ENCODE assay signal across 17 cellular contexts in genomic region chr2:108870069-108870644, GRCh38.
A peak's percentile ranks its signal among the peaks of the same experiment; 100 is the strongest.
DNase-seq lines count a peak whose midpoint lies in the region; ATAC-seq, FAIRE-seq and TF ChIP-seq lines count a peak whose summit lies in the region.
"Had no signal": no experiment of that assay in that cellular context is flagged by ENCODE, and none has a peak within 500 bp of the region (broad histone marks: within the 10 kb centered on the region; RNA-seq: fewer than 3 reads in every experiment).

No MANE protein-coding gene starts in this region.

- TF ChIP-seq RAD21 in HepG2 (CRISPR knock-in tag; IDR thresholded peaks at IDR 0.05) (no peak), K562 (CRISPR knock-in tag; conservative IDR thresholded peaks at IDR 0.05 in 1 of 2, IDR thresholded peaks at IDR 0.05 in 1 of 2) (no peak)

- TF ChIP-seq EP300 in HepG2 (IDR thresholded peaks at IDR 0.05; ENCODE audit: low read depth in 2 of 2, low read length in 2 of 2): no peak
- TF ChIP-seq EP300 in HepG2 (CRISPR knock-in tag; IDR thresholded peaks at IDR 0.05; ENCODE audit: borderline replicate concordance): no peak
- no peak for TF ChIP-seq EP300 in K562 (IDR thresholded peaks at IDR 0.05; ENCODE audit: low read length)

- H3K4me1 ChIP-seq in HepG2 (ENCODE audit: insufficient read depth, low read length): no peaks in the 10 kb centered on the region
- H3K4me1 ChIP-seq in right lobe of liver: no peaks in the 10 kb centered on the region
- no peaks in the 10 kb centered on the region for H3K4me1 ChIP-seq in K562 (replicated peaks in 1 of 2; ENCODE audit: control insufficient read depth in 2 of 2, insufficient read depth in 2 of 2, low read length in 2 of 2)
- H3K4me1 ChIP-seq in neural progenitor cell: no peaks in the 10 kb centered on the region

- CTCF ChIA-PET in HepG2 (lab: Yijun Ruan, JAX; ENCODE audit: low intra/inter-chr PET ratio, low total read pairs): no interaction called here
- CTCF ChIA-PET in K562 (lab: Yijun Ruan, JAX; ENCODE audit: low intra/inter-chr PET ratio): no interaction called here

- H3F3A ChIP-seq in neural progenitor cell (ENCODE audit: low read depth): no peaks in the 10 kb centered on the region

- H3K27ac ChIP-seq in HepG2 (ENCODE audit: extremely low read length, insufficient read depth, low read length) (no peak overlapping the region), right lobe of liver (no peak overlapping the region), K562 (ENCODE audit: extremely low read depth, low read depth, low read length) (no peak overlapping the region), neural progenitor cell (no peak overlapping the region)

- H3K9me3 ChIP-seq in HepG2 (ENCODE audit: low read length): peaks cover 19% of the 10 kb centered on the region
- no peaks in the 10 kb centered on the region for H3K9me3 ChIP-seq in right lobe of liver
- peaks cover 8% of the 10 kb centered on the region for H3K9me3 ChIP-seq in K562 (replicated peaks; ENCODE audit: control insufficient read depth, insufficient read depth, low read depth, low read length)
- H3K9me3 ChIP-seq in neural progenitor cell (ENCODE audit: low read depth): no peaks in the 10 kb centered on the region

- no peaks in the 10 kb centered on the region for H3K9me1 ChIP-seq in K562 (ENCODE audit: control insufficient read depth, insufficient read depth, low read length)

- H4K20me1 ChIP-seq in HepG2 (ENCODE audit: insufficient read depth, low read length) (no peaks in the 10 kb centered on the region), K562 (replicated peaks; ENCODE audit: control insufficient read depth, insufficient read depth, low read length) (no peaks in the 10 kb centered on the region), neural progenitor cell (ENCODE audit: low read depth) (no peaks in the 10 kb centered on the region)

- H3K9ac ChIP-seq in HepG2 (ENCODE audit: insufficient read depth, low read depth, low read length) (no peak overlapping the region), K562 (ENCODE audit: insufficient read depth in 1 of 2, low read depth in 2 of 2, low read length in 2 of 2) (no peak overlapping the region), neural progenitor cell (no peak overlapping the region)

- H3K36me3 Mint-ChIP-seq in neural progenitor cell: peaks cover 76% of the 10 kb centered on the region

- ATAC-seq in HepG2 (no peak), right lobe of liver (no peak), K562 (no peak), GM19023 (IDR thresholded peaks at IDR 0.05; ENCODE audit: unreplicated experiment) (no peak)

- intact Hi-C loops in HepG2 (cut with micrococcal nuclease; ENCODE audit: unreplicated experiment): no loop called here
- intact Hi-C loops in right lobe of liver (cut with DNase I): no loop called here
- intact Hi-C loops in K562 (cut with micrococcal nuclease): no loop called here

- H2AFZ ChIP-seq in HepG2 (ENCODE audit: low read length) (no peak overlapping the region), K562 (ENCODE audit: low read depth, low read length) (no peak overlapping the region), neural progenitor cell (replicated peaks) (no peak overlapping the region)

- H3K79me2 ChIP-seq in HepG2 (ENCODE audit: insufficient read depth, low read length): no peaks in the 10 kb centered on the region
- H3K79me2 ChIP-seq in K562 (ENCODE audit: control insufficient read depth, insufficient read depth, low read length): no peaks in the 10 kb centered on the region
- no peaks in the 10 kb centered on the region for H3K79me2 ChIP-seq in neural progenitor cell (ENCODE audit: low read depth)

- TF ChIP-seq POLR2A in HepG2 (IDR thresholded peaks at IDR 0.05; ENCODE audit: insufficient read depth in 1 of 2, low read depth in 2 of 2, low read length in 2 of 2) (no peak), right lobe of liver (IDR thresholded peaks at IDR 0.05) (no peak), K562 (conservative IDR thresholded peaks at IDR 0.05) (no peak)

- 97% methylated on average over 5 of the region's 5 CpGs for WGBS in HepG2 (ENCODE audit: low lambda C conversion rate)
- WGBS in right lobe of liver (ENCODE audit: insufficient coverage, low coverage, low lambda C conversion rate, missing lambda C conversion rate): 95% methylated on average over 5 of the region's 5 CpGs
- WGBS in K562 (ENCODE audit: insufficient coverage, low coverage, missing lambda C conversion rate): 100% methylated on average over 5 of the region's 5 CpGs

- H3K9me3 Mint-ChIP-seq in neural progenitor cell: peaks cover 35% of the 10 kb centered on the region

- FAIRE-seq in HepG2 (lab: Jason Lieb, UNC): no peak
- FAIRE-seq in K562 (lab: Jason Lieb, UNC): peak; percentile 32
- FAIRE-seq: A204.1, GM18507, GM19239 had no signal

- BruUV-seq in HepG2 (replicated peaks; lab: Mats Ljungman, UMichigan): no TSS peak
- BruUV-seq in K562 (replicated peaks; lab: Mats Ljungman, UMichigan): no TSS peak

- TF ChIP-seq CTCF in HepG2 (CRISPR knock-in tag; IDR thresholded peaks at IDR 0.05): no peak
- no peak for TF ChIP-seq CTCF in right lobe of liver (IDR thresholded peaks at IDR 0.05)
- TF ChIP-seq CTCF in K562 (IDR thresholded peaks at IDR 0.05 in 2 of 3, conservative IDR thresholded peaks at IDR 0.05 in 1 of 3; ENCODE audit: insufficient read depth in 2 of 3, low read depth in 1 of 3, low read length in 3 of 3): no peak
- TF ChIP-seq CTCF in neural progenitor cell (IDR thresholded peaks at IDR 0.05): no peak

- H3K27me3 ChIP-seq in HepG2 (ENCODE audit: control insufficient read depth in 1 of 2, insufficient read depth in 2 of 2, low read length in 2 of 2): no peaks in the 10 kb centered on the region
- no peaks in the 10 kb centered on the region for H3K27me3 ChIP-seq in right lobe of liver
- no peaks in the 10 kb centered on the region for H3K27me3 ChIP-seq in K562 (ENCODE audit: control insufficient read depth in 2 of 2, insufficient read depth in 2 of 2, low read length in 2 of 2)
- no peaks in the 10 kb centered on the region for H3K27me3 ChIP-seq in neural progenitor cell

- DNase-seq in HepG2 (ENCODE audit: low spot score) (no peak), right lobe of liver (no peak), M059J (ENCODE audit: low read depth) (peak; percentile 3), K562 (ENCODE audit: extremely low read depth in 1 of 4, low spot score in 3 of 4) (no peak), neural progenitor cell (ENCODE audit: low spot score) (no peak), NCI-H446 (lab: John Stamatoyannopoulos, UW) (no peak)
- DNase-seq: C1 segment of cervical spinal cord; CD4-positive, alpha-beta T cell; DMS53; GF-D8; GOT3; H9 had no signal

- H3K27ac Mint-ChIP-seq in neural progenitor cell: no peak overlapping the region
- H3K27ac Mint-ChIP-seq: B cell; CD4-positive, alpha-beta T cell had no signal

- in situ Hi-C loops in HepG2 (cut with HindIII; ENCODE audit: extremely low pct_ligation_motif_present, low pct_unique_long_range_greater_than_20kb): no loop called here
- in situ Hi-C loops in K562 (cut with MboI): no loop called here

- no peak overlapping the region for H3K4me3 ChIP-seq in HepG2 (replicated peaks in 1 of 3; ENCODE audit: insufficient read depth in 1 of 3, low read depth in 2 of 3, low read length in 3 of 3)
- no peak overlapping the region for H3K4me3 ChIP-seq in right lobe of liver
- H3K4me3 ChIP-seq in K562: no peak overlapping the region
- H3K4me3 ChIP-seq in neural progenitor cell: no peak overlapping the region

- H3K27me3 Mint-ChIP-seq in neural progenitor cell (ENCODE audit: insufficient read depth, low read depth): no peaks in the 10 kb centered on the region
- H3K27me3 Mint-ChIP-seq: B cell; CD4-positive, alpha-beta T cell had no signal

- POLR2A ChIA-PET in HepG2 (lab: Yijun Ruan, JAX): no interaction called here
- POLR2A ChIA-PET in K562 (lab: Yijun Ruan, JAX): no interaction called here

- H3K4me2 ChIP-seq in HepG2 (ENCODE audit: low read depth, low read length) (no peak overlapping the region), K562 (ENCODE audit: insufficient read depth, low read length) (no peak overlapping the region), neural progenitor cell (no peak overlapping the region)

- H3K36me3 ChIP-seq in HepG2 (replicated peaks in 1 of 2; ENCODE audit: control insufficient read depth in 1 of 2, insufficient read depth in 2 of 2, low read length in 2 of 2) (peaks cover 13 to 22% of the 10 kb centered on the region in 2 experiments; a peak in 4 of 5 replicates), right lobe of liver (no peaks in the 10 kb centered on the region), K562 (ENCODE audit: control insufficient read depth, insufficient read depth, low read length) (peaks cover 36% of the 10 kb centered on the region; the same call in 2 of the 3 replicates), neural progenitor cell (peaks cover 3% of the 10 kb centered on the region)

- H3K4me1 Mint-ChIP-seq in neural progenitor cell: no peaks in the 10 kb centered on the region
- H3K4me1 Mint-ChIP-seq: B cell had no signal

- H3K4me3 Mint-ChIP-seq in neural progenitor cell: no peak overlapping the region
- H3K4me3 Mint-ChIP-seq: B cell; CD4-positive, alpha-beta T cell; H9 had no signal

TF ChIP-seq in HepG2, 621 proteins besides CTCF, POLR2A, EP300 and RAD21:
- TF ChIP-seq ZKSCAN1 (IDR thresholded peaks at IDR 0.05; ENCODE audit: low read length): no peak
- TF ChIP-seq ZNF160 (CRISPR knock-in tag; IDR thresholded peaks at IDR 0.05): peak; percentile 100
- 0 out of 2 replicates have a peak, but pooled peaks have one; percentile 31 for TF ChIP-seq ZFP82 (CRISPR knock-in tag; IDR thresholded peaks at IDR 0.05; ENCODE audit: borderline replicate concordance)

TF ChIP-seq in K562, 482 proteins besides CTCF, POLR2A, EP300 and RAD21 (continues in another document):
- TF ChIP-seq PRPF4 (IDR thresholded peaks at IDR 0.05; ENCODE audit: insufficient read depth, low read depth, low read length, poor library complexity, severe bottlenecking) (no peak), HMG20B (CRISPR knock-in tag; IDR thresholded peaks at IDR 0.05) (no peak), ZKSCAN8 (CRISPR knock-in tag; IDR thresholded peaks at IDR 0.05) (no peak), RB1 (IDR thresholded peaks at IDR 0.05; ENCODE audit: low read depth) (no peak), CXXC5 (CRISPR knock-in tag; IDR thresholded peaks at IDR 0.05) (no peak), HIVEP1 (CRISPR knock-in tag; IDR thresholded peaks at IDR 0.05) (no peak)
- TF ChIP-seq, protein P1, sequence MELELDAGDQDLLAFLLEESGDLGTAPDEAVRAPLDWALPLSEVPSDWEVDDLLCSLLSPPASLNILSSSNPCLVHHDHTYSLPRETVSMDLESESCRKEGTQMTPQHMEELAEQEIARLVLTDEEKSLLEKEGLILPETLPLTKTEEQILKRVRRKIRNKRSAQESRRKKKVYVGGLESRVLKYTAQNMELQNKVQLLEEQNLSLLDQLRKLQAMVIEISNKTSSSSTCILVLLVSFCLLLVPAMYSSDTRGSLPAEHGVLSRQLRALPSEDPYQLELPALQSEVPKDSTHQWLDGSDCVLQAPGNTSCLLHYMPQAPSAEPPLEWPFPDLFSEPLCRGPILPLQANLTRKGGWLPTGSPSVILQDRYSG (tag; conservative IDR thresholded peaks at IDR 0.05; ENCODE audit: low read depth): no peak

Comparison
In these comparisons a context has a peak if more than half of its experiments do, and no peak if none do; other contexts are left out.
1. Of the 241 proteins assayed by ChIP-seq in both HepG2 and K562: peak only in HepG2: none; only in K562: CBX5, EHMT2 and ZNF280B; in both: none; in neither: 237; mixed calls (peak in some experiments, not most) for 1.